ENCODE assay signal across 1 cellular context in the genomic region with DNA sequence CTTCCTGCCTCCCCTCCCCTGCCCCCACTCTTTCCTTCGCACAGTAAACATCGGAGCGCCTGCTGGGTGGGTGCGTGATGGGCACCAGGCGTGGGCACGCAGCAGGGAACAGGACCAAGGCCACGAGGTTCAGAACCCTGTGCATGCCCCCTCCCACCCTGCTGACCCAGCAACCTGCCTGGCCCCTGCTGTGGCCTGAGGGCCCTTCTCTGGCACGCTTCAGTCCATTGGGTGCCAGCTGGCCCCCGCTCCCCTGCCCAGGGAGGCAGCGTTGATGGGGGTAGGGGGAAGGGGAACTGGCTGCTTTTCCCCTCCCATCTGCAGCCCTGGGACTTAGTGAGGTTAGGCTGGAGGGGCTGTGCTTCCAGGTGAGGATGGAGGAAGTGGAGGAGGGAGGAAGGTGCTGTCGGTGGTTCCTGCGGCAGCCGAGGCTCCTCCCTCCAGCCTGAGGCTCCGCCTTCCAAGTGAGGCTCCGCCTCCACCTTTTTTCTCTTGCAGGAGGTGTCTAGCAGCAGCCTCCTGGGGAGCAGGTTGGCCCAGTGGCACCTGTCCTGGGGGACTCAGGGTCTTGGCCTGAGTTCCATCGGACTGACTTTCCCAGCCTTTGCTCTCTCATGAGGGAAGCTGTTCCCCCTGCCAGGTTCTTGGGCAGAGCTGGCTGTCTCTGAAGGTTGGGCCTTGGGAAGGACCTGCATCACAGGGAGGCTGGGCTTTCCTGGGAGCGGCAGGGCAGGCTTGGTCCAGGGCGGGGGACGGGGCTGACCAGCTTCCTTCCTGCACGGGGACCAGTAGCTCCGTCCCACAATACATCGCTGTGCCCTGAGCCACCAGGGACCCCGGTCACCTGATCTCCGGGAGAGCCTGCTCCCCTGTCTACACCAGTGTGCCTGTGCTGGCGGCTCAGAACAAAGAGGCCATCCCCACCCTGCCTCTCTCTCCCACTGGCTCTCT.
TF ChIP-seq lines count a peak whose summit lies in the region.

No MANE protein-coding gene starts in this region.

TF ChIP-seq in K562, 482 proteins besides CTCF, POLR2A, EP300 and RAD21:
- TF ChIP-seq, protein P1, sequence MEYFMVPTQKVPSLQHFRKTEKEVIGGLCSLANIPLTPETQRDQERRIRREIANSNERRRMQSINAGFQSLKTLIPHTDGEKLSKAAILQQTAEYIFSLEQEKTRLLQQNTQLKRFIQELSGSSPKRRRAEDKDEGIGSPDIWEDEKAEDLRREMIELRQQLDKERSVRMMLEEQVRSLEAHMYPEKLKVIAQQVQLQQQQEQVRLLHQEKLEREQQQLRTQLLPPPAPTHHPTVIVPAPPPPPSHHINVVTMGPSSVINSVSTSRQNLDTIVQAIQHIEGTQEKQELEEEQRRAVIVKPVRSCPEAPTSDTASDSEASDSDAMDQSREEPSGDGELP (CRISPR knock-in tag; IDR thresholded peaks at IDR 0.05; ENCODE audit: borderline replicate concordance): 0 out of 2 replicates have a peak, but pooled peaks have one; percentile 15
- TF ChIP-seq ZSCAN29 (IDR thresholded peaks at IDR 0.05): no peak
